Comparison of ENCODE assay signal across 17 cellular contexts in genomic region chr13:47886314-47886713, GRCh38.
"Had no signal": no experiment of that assay in that cellular context is flagged by ENCODE, and none has a peak within 500 bp of the region (broad histone marks: within the 10 kb centered on the region; RNA-seq: fewer than 3 reads in every experiment).

No MANE protein-coding gene starts in this region.

- H3K27ac ChIP-seq: ascending aorta, coronary artery, foreskin keratinocyte, hepatocyte, lower lobe of right lung, spleen, tibial artery, VCaP had no signal

- H2AFZ ChIP-seq: hepatocyte had no signal

- H3K9me3 ChIP-seq: ascending aorta, lower lobe of right lung, spleen, tibial artery had no signal

- ATAC-seq: foreskin keratinocyte, left cardiac atrium, lower lobe of right lung, SK-N-SH treated with all-trans-retinoic acid at 6 μM for 48 hours had no signal

- H3K27me3 ChIP-seq: ascending aorta, foreskin keratinocyte, hepatocyte, spleen, tibial artery had no signal

- H3K4me3 Mint-ChIP-seq: activated naive CD4-positive, alpha-beta T cell treated with anti-CD3 and anti-CD28 coated beads for 36 hours; central memory CD8-positive, alpha-beta T cell had no signal

- H3K27ac Mint-ChIP-seq: activated naive CD4-positive, alpha-beta T cell treated with anti-CD3 and anti-CD28 coated beads for 36 hours had no signal

- H3K4me1 ChIP-seq: ascending aorta, foreskin keratinocyte, lower lobe of right lung, spleen, tibial artery had no signal

- DNase-seq: activated CD4-positive, CD25-positive, alpha-beta regulatory T cell treated with anti-CD3 and anti-CD28 coated beads, Interleukin-2, amount 50 U/mL, for 72 hours; foreskin keratinocyte; left cardiac atrium; lower lobe of right lung; retina; spleen; stimulated activated CD4-positive, alpha-beta T cell treated with anti-CD3 and anti-CD28 coated beads, Interleukin-4, amount 100 ng/mL, for 4 hours; stimulated activated naive CD4-positive, alpha-beta T cell; substantia nigra; tibial artery had no signal

- H3K9me3 Mint-ChIP-seq: activated naive CD4-positive, alpha-beta T cell treated with anti-CD3 and anti-CD28 coated beads for 36 hours; central memory CD8-positive, alpha-beta T cell had no signal

- H3K4me3 ChIP-seq: ascending aorta, coronary artery, hepatocyte, lower lobe of right lung, spleen, tibial artery had no signal

- H3K36me3 ChIP-seq: ascending aorta, lower lobe of right lung, spleen, tibial artery had no signal

- H3K4me1 Mint-ChIP-seq: central memory CD8-positive, alpha-beta T cell had no signal

- H3K4me2 ChIP-seq: hepatocyte had no signal

- H3K27me3 Mint-ChIP-seq: central memory CD8-positive, alpha-beta T cell had no signal
